In the genomic region with DNA sequence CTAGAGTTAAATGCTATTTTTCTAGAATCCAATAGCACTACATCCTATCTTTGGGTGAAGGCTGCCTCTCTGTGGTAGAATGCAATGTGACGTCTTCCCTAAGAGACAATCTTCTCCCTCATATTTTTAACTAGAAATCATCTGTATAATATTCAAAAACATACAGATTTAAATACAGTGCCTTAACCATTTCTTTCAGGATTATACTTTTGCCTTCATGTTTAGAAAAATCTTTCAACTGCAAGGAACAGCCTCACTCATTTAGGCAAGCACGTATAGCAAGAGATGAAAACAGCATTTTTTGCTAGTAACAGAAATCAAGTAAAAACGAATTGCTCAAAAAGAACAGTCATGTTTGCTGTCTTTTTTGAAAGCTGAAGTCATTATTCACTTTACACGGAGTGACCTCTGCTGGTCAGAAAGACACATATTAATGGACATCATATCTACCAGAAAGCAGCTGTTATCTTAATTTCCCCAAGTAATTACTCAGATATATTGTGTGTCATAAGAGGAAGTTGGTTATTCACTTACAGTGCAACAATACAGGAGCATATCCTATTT, we compare ENCODE assay signal across 9 cellular contexts.
A peak's percentile ranks its signal among the peaks of the same experiment; 100 is the strongest.
DNase-seq lines count a peak whose midpoint lies in the region; ATAC-seq and TF ChIP-seq lines count a peak whose summit lies in the region.
"Had no signal": no experiment of that assay in that cellular context is flagged by ENCODE, and none has a peak within 500 bp of the region (broad histone marks: within the 10 kb centered on the region; RNA-seq: fewer than 3 reads in every experiment).

No MANE protein-coding gene starts in this region.

- H3K4me3 ChIP-seq in cardiac fibroblast (replicated peaks in 1 of 2; ENCODE audit: low read depth in 2 of 2, low read length in 2 of 2): no peak overlapping the region
- H3K4me3 ChIP-seq in colonic mucosa: no peak overlapping the region
- no peak overlapping the region for H3K4me3 ChIP-seq in aorta (ENCODE audit: low read length in 2 of 2)
- H3K4me3 ChIP-seq: adrenal gland had no signal

- H3K4me1 ChIP-seq in colonic mucosa: no peaks in the 10 kb centered on the region
- no peaks in the 10 kb centered on the region for H3K4me1 ChIP-seq in aorta (ENCODE audit: control insufficient read depth in 1 of 2, insufficient read depth in 2 of 2, low read length in 2 of 2)
- H3K4me1 ChIP-seq: adrenal gland had no signal

- H3K36me3 ChIP-seq in colonic mucosa (no peaks in the 10 kb centered on the region), aorta (ENCODE audit: control insufficient read depth in 1 of 2, insufficient read depth in 2 of 2, low read length in 1 of 2) (no peaks in the 10 kb centered on the region)
- H3K36me3 ChIP-seq: adrenal gland had no signal

- no peak overlapping the region for H3K9ac ChIP-seq in colonic mucosa (ENCODE audit: low read depth in 2 of 2, low read length in 2 of 2)

- ATAC-seq in aorta (ENCODE audit: low FRiP score): no peak

- intact Hi-C loops in colonic mucosa (cut with DNase I): no loop called here
- intact Hi-C loops in aorta (cut with DNase I): no loop called here

- H3K27me3 ChIP-seq in colonic mucosa: no peaks in the 10 kb centered on the region
- no peaks in the 10 kb centered on the region for H3K27me3 ChIP-seq in aorta (ENCODE audit: control insufficient read depth in 1 of 2, insufficient read depth in 2 of 2, low read length in 1 of 2)
- H3K27me3 ChIP-seq: adrenal gland had no signal

- DNase-seq in ELR (ENCODE audit: low read depth) (peak; percentile 1), NCI-H2029 treated with DMSO at 0.1 percent for 48 hours (lab: John Stamatoyannopoulos, UW) (peak; percentile 43), cardiac fibroblast (ENCODE audit: low read depth in 2 of 2) (peak; percentile 56 to 59), non-pigmented ciliary epithelial cell (ENCODE audit: low read depth) (peak; percentile 13), colonic mucosa (no peak), NCI-H128 (lab: John Stamatoyannopoulos, UW; ENCODE audit: unreplicated experiment) (no peak), aorta (no peak)
- no peak for DNase-seq in activated CD4-positive, alpha-beta T cell treated with anti-CD3 and anti-CD28 coated beads, Interleukin-2, amount 50 U/mL, for 4 hours
- DNase-seq: adrenal gland had no signal

- peak; percentile 10 for TF ChIP-seq CTCF in cardiac fibroblast (IDR thresholded peaks at IDR 0.05; ENCODE audit: low read depth, low read length)
- no peak for TF ChIP-seq CTCF in colonic mucosa (IDR thresholded peaks at IDR 0.05)

- no peaks in the 10 kb centered on the region for H3K9me3 ChIP-seq in colonic mucosa
- no peaks in the 10 kb centered on the region for H3K9me3 ChIP-seq in aorta (ENCODE audit: control insufficient read depth, low read length)
- H3K9me3 ChIP-seq: adrenal gland had no signal

- WGBS in aorta, 2 donors: 3 to 6% methylated on average over 4 of the region's 4 CpGs

- H3K27ac ChIP-seq in colonic mucosa (no peak overlapping the region), aorta (ENCODE audit: low read depth in 1 of 2, low read length in 2 of 2) (no peak overlapping the region)
- H3K27ac ChIP-seq: adrenal gland had no signal

Comparison
In these comparisons a context has a peak if more than half of its experiments do, and no peak if none do; other contexts are left out.
1. DNase-seq: peak in ELR (single experiment), NCI-H2029 treated with DMSO at 0.1 percent for 48 hours (single experiment), cardiac fibroblast (2 of 2) and non-pigmented ciliary epithelial cell (single experiment); none in colonic mucosa (single experiment), NCI-H128 (single experiment), aorta (0 of 2) and activated CD4-positive, alpha-beta T cell treated with anti-CD3 and anti-CD28 coated beads, Interleukin-2, amount 50 U/mL, for 4 hours (0 of 2).